Comparison of ENCODE assay signal across 9 cellular contexts in genomic region chr18:23226930-23227728, GRCh38.
A peak's percentile ranks its signal among the peaks of the same experiment; 100 is the strongest.
DNase-seq lines count a peak whose midpoint lies in the region; ATAC-seq, FAIRE-seq and TF ChIP-seq lines count a peak whose summit lies in the region.
"Had no signal": no experiment of that assay in that cellular context is flagged by ENCODE, and none has a peak within 500 bp of the region (broad histone marks: within the 10 kb centered on the region; RNA-seq: fewer than 3 reads in every experiment).

No MANE protein-coding gene starts in this region.

- no peak overlapping the region for H2AFZ ChIP-seq in GM12878 (ENCODE audit: control insufficient read depth, low read depth, low read length)

- H3K4me3 ChIP-seq in GM12878 = no peak overlapping the region
- no peak overlapping the region for H3K4me3 ChIP-seq in tibial nerve

- TF ChIP-seq EP300 in GM12878 (IDR thresholded peaks at IDR 0.05; ENCODE audit: borderline replicate concordance in 1 of 2, control insufficient read depth in 1 of 2, low read depth in 2 of 2, low read length in 2 of 2) (no peak), tibial nerve (IDR thresholded peaks at IDR 0.05) (peak in 1 of 2 donors; percentile 68)

- peak overlapping the region; percentile 72 for H3K27ac ChIP-seq in GM12878 (ENCODE audit: control insufficient read depth, insufficient read depth)
- H3K27ac ChIP-seq in layer of hippocampus (ENCODE audit: low read depth, low read length) = peak overlapping the region; percentile 46
- peak overlapping the region; percentile 55 to 91 (median 80) for H3K27ac ChIP-seq in tibial nerve

- intact Hi-C loops in GM12878 (cut with micrococcal nuclease; ENCODE audit: unreplicated experiment) = loop anchor here (5.0 kb wide), 1 partner anchor 290 kb away; no protein-coding TSS in a partner anchor

- H3K4me3 Mint-ChIP-seq in T-helper 2 cell treated with Interferon-gamma antibody and Interleukin-4, amounts not matched to agents 5 μg/mL and 100 μg/mL, for 36 hours = no peak overlapping the region
- H3K4me3 Mint-ChIP-seq: CD4-positive, CD25-positive, alpha-beta regulatory T cell had no signal

- CTCF ChIA-PET in GM12878 (lab: Yijun Ruan, JAX) = interaction anchor here (0.6 to 9.2 kb wide), 14 partner anchors 13 to 1629 kb away, joined by 3 to 59 read pairs (median 4); partner anchors contain the start of genes CABLES1 and RMC1

- no peaks in the 10 kb centered on the region for H3K27me3 Mint-ChIP-seq in T-helper 2 cell treated with Interferon-gamma antibody and Interleukin-4, amounts not matched to agents 5 μg/mL and 100 μg/mL, for 36 hours (ENCODE audit: low read depth)
- H3K27me3 Mint-ChIP-seq: CD4-positive, CD25-positive, alpha-beta regulatory T cell had no signal

- peak overlapping the region; percentile 62 for H3K27ac Mint-ChIP-seq in T-helper 2 cell treated with Interferon-gamma antibody and Interleukin-4, amounts not matched to agents 5 μg/mL and 100 μg/mL, for 36 hours

- RAD21 ChIA-PET in GM12878 (lab: Charles Lee; ENCODE audit: unreplicated experiment) = interaction anchor here (0.8 to 7.7 kb wide), 17 partner anchors 10 to 297 kb away, joined by 3 to 114 read pairs (median 6); partner anchors contain the start of genes CABLES1 and RIOK3

- H3K36me3 Mint-ChIP-seq in T-helper 2 cell treated with Interferon-gamma antibody and Interleukin-4, amounts not matched to agents 5 μg/mL and 100 μg/mL, for 36 hours (ENCODE audit: low read depth) = peaks cover 31% of the 10 kb centered on the region
- H3K36me3 Mint-ChIP-seq: CD4-positive, CD25-positive, alpha-beta regulatory T cell had no signal

- no peaks in the 10 kb centered on the region for H3K27me3 ChIP-seq in GM12878 (replicated peaks in 1 of 2; ENCODE audit: control insufficient read depth in 2 of 2, insufficient read depth in 2 of 2, low read length in 1 of 2)
- H3K27me3 ChIP-seq in layer of hippocampus (ENCODE audit: control insufficient read depth, insufficient read depth, low read length) = no peaks in the 10 kb centered on the region
- H3K27me3 ChIP-seq in tibial nerve = no peaks in the 10 kb centered on the region

- POLR2A ChIA-PET in GM12878 (lab: Charles Lee) = interaction anchor here (0.5 to 8.0 kb wide), 9 partner anchors 10 to 132 kb away, joined by 3 to 86 read pairs (median 5); partner anchors contain the start of gene CABLES1

- in situ Hi-C loops in GM12878 (cut with MboI) = loop anchor here (5.0 kb wide), 1 partner anchor 90 kb away; the partner anchor contains the start of gene CABLES1

- no peak overlapping the region for H3K9ac ChIP-seq in GM12878 (ENCODE audit: control insufficient read depth, insufficient read depth, low read length)

- H3K79me2 ChIP-seq in GM12878 (ENCODE audit: control insufficient read depth, insufficient read depth, low read length) = peaks cover 3% of the 10 kb centered on the region

- H3K4me1 ChIP-seq in GM12878 (ENCODE audit: control insufficient read depth, insufficient read depth, low read length) (peaks cover 73% of the 10 kb centered on the region), tibial nerve (peaks cover 0 to 84% (median 62%) of the 10 kb centered on the region in 4 donors)

- TF ChIP-seq POLR2A in GM12878 (IDR thresholded peaks at IDR 0.05; ENCODE audit: low read depth, low read length) (no peak), tibial nerve (IDR thresholded peaks at IDR 0.05) (no peak)

- H4K20me1 ChIP-seq in GM12878 (ENCODE audit: control insufficient read depth, insufficient read depth) = no peaks in the 10 kb centered on the region

- WGBS in GM12878 (ENCODE audit: insufficient coverage, insufficient replicate concordance, low lambda C conversion rate, missing lambda C conversion rate) = 97% methylated on average over 11 of the region's 11 CpGs
- 53 to 60% methylated on average over 11 of the region's 11 CpGs for WGBS in tibial nerve, 2 donors

- no peak for DNase-seq in T-helper 2 cell treated with Interferon-gamma antibody and Interleukin-4, amounts not matched to agents 5 μg/mL and 100 μg/mL, for 36 hours (ENCODE audit: low spot score)
- DNase-seq in T-helper 2 cell (no peak), GM12878 (ENCODE audit: low read depth, low spot score) (no peak), tibial nerve (ENCODE audit: low spot score in 2 of 2) (peak in 1 of 2 donors; percentile 33), NOMO-1 (lab: John Stamatoyannopoulos, UW; ENCODE audit: unreplicated experiment in 2 of 2) (no peak), middle frontal gyrus (ENCODE audit: extremely low spot score, low spot score) (no peak)
- DNase-seq: CD4-positive, CD25-positive, alpha-beta regulatory T cell had no signal

- no peak for TF ChIP-seq CTCF in GM12878 (IDR thresholded peaks at IDR 0.05 in 2 of 3, conservative IDR thresholded peaks at IDR 0.05 in 1 of 3; ENCODE audit: control insufficient read depth in 2 of 3, extremely low read depth in 1 of 3, insufficient read depth in 1 of 3, low read depth in 3 of 3, low read length in 3 of 3)
- TF ChIP-seq CTCF in tibial nerve (IDR thresholded peaks at IDR 0.05) = no peak

- H3K36me3 ChIP-seq in GM12878 (ENCODE audit: control insufficient read depth in 2 of 2, insufficient read depth in 2 of 2, low read length in 1 of 2) = no peaks in the 10 kb centered on the region; a peak in 2 of 4 replicates
- H3K36me3 ChIP-seq in tibial nerve = no peaks in the 10 kb centered on the region

- SMC1A ChIA-PET in GM12878 (lab: Charles Lee; ENCODE audit: uncharacterized antibody, unreplicated experiment) = interaction anchor here (0.6 to 7.8 kb wide), 21 partner anchors 10 to 185 kb away, joined by 3 to 78 read pairs (median 7); partner anchors contain the start of gene CABLES1

- FAIRE-seq in GM12878 (lab: Jason Lieb, UNC) = no peak

- peaks cover 53% of the 10 kb centered on the region for H3K4me1 Mint-ChIP-seq in T-helper 2 cell treated with Interferon-gamma antibody and Interleukin-4, amounts not matched to agents 5 μg/mL and 100 μg/mL, for 36 hours (ENCODE audit: low read depth)

- no TSS peak for BruUV-seq in GM12878 (replicated peaks; lab: Mats Ljungman, UMichigan)

- H3K9me3 ChIP-seq in GM12878 (replicated peaks; ENCODE audit: control insufficient read depth, insufficient read depth, low read length) = no peaks in the 10 kb centered on the region; the same call in 2 of the 3 replicates
- no peaks in the 10 kb centered on the region for H3K9me3 ChIP-seq in tibial nerve

- peaks cover 9% of the 10 kb centered on the region for H3K9me3 Mint-ChIP-seq in T-helper 2 cell treated with Interferon-gamma antibody and Interleukin-4, amounts not matched to agents 5 μg/mL and 100 μg/mL, for 36 hours
- H3K9me3 Mint-ChIP-seq: CD4-positive, CD25-positive, alpha-beta regulatory T cell had no signal

- TF ChIP-seq RAD21 in GM12878 (IDR thresholded peaks at IDR 0.05; ENCODE audit: insufficient read depth, low read depth, low read length) = no peak

- ATAC-seq in GM12878 (no peak), HG03442 (IDR thresholded peaks at IDR 0.05; ENCODE audit: unreplicated experiment) (no peak)

- no peak overlapping the region for H3K4me2 ChIP-seq in GM12878 (ENCODE audit: control insufficient read depth, insufficient read depth)

TF ChIP-seq in GM12878, 131 proteins besides CTCF, POLR2A, EP300 and RAD21 (continues in another document):
- no peak for TF ChIP-seq NR2F1 (conservative IDR thresholded peaks at IDR 0.05)
- TF ChIP-seq ZNF687 (IDR thresholded peaks at IDR 0.05) = peak; percentile 33
- TF ChIP-seq YY1 (IDR thresholded peaks at IDR 0.05; ENCODE audit: low read depth, low read length) = peak; percentile 15; the same call in 1 of the 2 replicates
- no peak for TF ChIP-seq STAT1 (conservative IDR thresholded peaks at IDR 0.05)
